ENCODE assay signal across 8 cellular contexts in genomic region chr14:35879654-35880249, GRCh38. TPM values are rescaled to one million over a fixed set of nuclear protein-coding genes. Genes with fewer than 3 reads are reported as not detected.
DNase-seq lines count a peak whose midpoint lies in the region; ATAC-seq and TF ChIP-seq lines count a peak whose summit lies in the region.

No MANE protein-coding gene starts in this region.

- no peak overlapping the region for H3K4me2 ChIP-seq in SK-N-SH

- no peak overlapping the region for H3K9ac ChIP-seq in SK-N-SH

- no peaks in the 10 kb centered on the region for H3K79me2 ChIP-seq in SK-N-SH (ENCODE audit: insufficient read depth)

- H3K9me3 ChIP-seq in SK-N-SH (no peaks in the 10 kb centered on the region), left lung (no peaks in the 10 kb centered on the region)

- DNase-seq in EL (peak; percentile 17), SK-N-SH (peak; percentile 39), left lung (no peak)

- no peaks in the 10 kb centered on the region for H3K27me3 ChIP-seq in SK-N-SH (ENCODE audit: insufficient read depth)
- no peaks in the 10 kb centered on the region for H3K27me3 ChIP-seq in left lung

- H3K9me2 ChIP-seq in SK-N-SH, result no peaks in the 10 kb centered on the region

- H4K20me1 ChIP-seq in SK-N-SH (ENCODE audit: insufficient read depth), result no peaks in the 10 kb centered on the region

- H3K36me3 ChIP-seq in SK-N-SH (replicated peaks in 1 of 2; ENCODE audit: control insufficient read depth in 1 of 2, insufficient read depth in 2 of 2, low read length in 1 of 2) (no peaks in the 10 kb centered on the region), left lung (no peaks in the 10 kb centered on the region)

- POLR2A ChIA-PET in SK-N-SH (lab: Yijun Ruan, JAX), result no interaction called here

- TF ChIP-seq CTCF in SK-N-SH (IDR thresholded peaks at IDR 0.05), result peak; percentile 65
- TF ChIP-seq CTCF in left lung (IDR thresholded peaks at IDR 0.05), result peak in 1 of 2 donors; percentile 45

- intact Hi-C loops in left lung (cut with DNase I), result loop anchor here in 1 of 2 donors (10.0 kb wide), 1 partner anchor 495 kb away; no protein-coding TSS in a partner anchor

- CTCF ChIA-PET in SK-N-SH (lab: Yijun Ruan, JAX), result interaction anchor here (0.6 to 5.5 kb wide), 17 partner anchors 10 to 1063 kb away, joined by 3 to 69 read pairs (median 3); no protein-coding TSS in a partner anchor

- TF ChIP-seq RAD21 in SK-N-SH (IDR thresholded peaks at IDR 0.05; ENCODE audit: low read length), result peak; percentile 67

- ATAC-seq in HG03196 (IDR thresholded peaks at IDR 0.05; ENCODE audit: unreplicated experiment) (peak; percentile 45), left lung (peak; percentile 26), HG03159 (IDR thresholded peaks at IDR 0.05; ENCODE audit: unreplicated experiment) (no peak), HG02884 (IDR thresholded peaks at IDR 0.05; ENCODE audit: unreplicated experiment) (no peak), HG02623 (IDR thresholded peaks at IDR 0.05; ENCODE audit: unreplicated experiment) (no peak), HG02981 (IDR thresholded peaks at IDR 0.05; ENCODE audit: unreplicated experiment) (no peak)

- H3K4me1 ChIP-seq in SK-N-SH (ENCODE audit: control insufficient read depth in 1 of 2, insufficient read depth in 2 of 2, low read depth in 1 of 2, low read length in 1 of 2), result peaks cover 7 to 16% of the 10 kb centered on the region in 2 experiments
- peaks cover 5 to 15% of the 10 kb centered on the region in 2 donors for H3K4me1 ChIP-seq in left lung

- H3K4me3 ChIP-seq in SK-N-SH (ENCODE audit: low read depth in 2 of 2, low read length in 1 of 2), result no peak overlapping the region
- H3K4me3 ChIP-seq in left lung, result no peak overlapping the region

- H3F3A ChIP-seq in SK-N-SH (replicated peaks; ENCODE audit: insufficient read depth), result peaks cover 24% of the 10 kb centered on the region

- H2AFZ ChIP-seq in SK-N-SH (ENCODE audit: low read depth), result no peak overlapping the region

- no peak for TF ChIP-seq EP300 in SK-N-SH (IDR thresholded peaks at IDR 0.05; ENCODE audit: borderline replicate concordance in 1 of 2, low read depth in 1 of 2, low read length in 1 of 2)

- peak overlapping the region in 1 of 2 experiments; percentile 51; a peak in 2 of 4 replicates for H3K27ac ChIP-seq in SK-N-SH (ENCODE audit: low read depth in 2 of 2, low read length in 1 of 2)
- H3K27ac ChIP-seq in left lung, result no peak overlapping the region

- WGBS in SK-N-SH (ENCODE audit: low lambda C conversion rate), result 36% methylated on average over 1 of the region's 1 CpG

TF ChIP-seq in SK-N-SH, 30 proteins besides CTCF, POLR2A, EP300 and RAD21:
- TF ChIP-seq TEAD4 (IDR thresholded peaks at IDR 0.05; ENCODE audit: borderline replicate concordance, insufficient read depth) (no peak), ZBTB33 (IDR thresholded peaks at IDR 0.05; ENCODE audit: borderline replicate concordance, low read depth) (no peak), SMC3 (IDR thresholded peaks at IDR 0.05; ENCODE audit: low read depth, low read length) (peak; percentile 24; the same call in 1 of the 2 replicates), MAX (IDR thresholded peaks at IDR 0.05; ENCODE audit: low read depth) (no peak), FOXJ3 (CRISPR knock-in tag; IDR thresholded peaks at IDR 0.05) (no peak), USF1 (IDR thresholded peaks at IDR 0.05; ENCODE audit: borderline replicate concordance, low read depth) (no peak)

RNA-seq across cellular contexts. Expression of gene BRMS1L, which starts 53.6 kb away (rescaled TPM):
- polyA plus RNA-seq in SK-N-SH (2012; rRNA removed), result 7.1 and 9.1 TPM in 2 replicates
- polyA plus RNA-seq in SK-N-SH (2012; cell fraction: cytosol; rRNA removed), result 9.7 and 11.0 TPM in 2 replicates
- polyA plus RNA-seq in SK-N-SH (2012; cell fraction: nucleus; rRNA removed), result 3.0 and 9.3 TPM in 2 replicates
- 1 to 10 TPM; 7.1 to 7.5 TPM for total RNA-seq in left lung

Comparison
In these comparisons a context has a peak if more than half of its experiments do, and no peak if none do; other contexts are left out.
1. DNase-seq: peak in EL (single experiment) and SK-N-SH (single experiment); none in left lung (0 of 2).
2. ATAC-seq: peak in HG03196 (single experiment) and left lung (single experiment); none in HG03159 (single experiment), HG02884 (single experiment), HG02623 (single experiment) and HG02981 (single experiment).